8 cellular contexts compared by ENCODE assay signal in the genomic region with DNA sequence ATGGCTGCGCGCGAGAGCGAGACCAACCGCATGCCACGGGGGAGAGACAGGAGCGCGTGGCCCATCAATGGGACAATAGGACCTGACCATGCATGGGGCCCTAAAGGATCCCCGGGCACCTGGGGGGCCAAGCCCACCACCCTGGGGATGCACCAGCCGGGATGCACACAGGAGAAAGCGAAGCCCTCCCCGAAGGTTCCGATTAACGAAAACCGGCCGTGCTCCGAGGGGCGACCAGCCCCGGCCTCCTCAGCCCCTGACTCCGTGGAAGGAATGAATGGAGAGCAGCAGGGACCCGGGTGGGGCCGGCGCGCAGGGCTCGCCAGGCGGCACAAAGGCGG. TPM values are rescaled to one million over a fixed set of nuclear protein-coding genes. Genes with fewer than 3 reads are reported as not detected.
DNase-seq lines count a peak whose midpoint lies in the region; ATAC-seq, FAIRE-seq and TF ChIP-seq lines count a peak whose summit lies in the region.

No MANE protein-coding gene starts in this region.

- peaks cover 11 to 31% of the 10 kb centered on the region in 2 donors for H3K4me1 Mint-ChIP-seq in stimulated activated naive B cell treated with anti-CD40 and anti-IgM and Interleukin-4, amounts not matched to agents 10 μg/mL and 1 μg/mL and 100 μg/mL, for 72 hours

- H3K4me2 ChIP-seq in DOHH2 (ENCODE audit: low read length) (peak overlapping the region; percentile 85), Loucy (ENCODE audit: low read depth, low read length, poor library complexity, severe bottlenecking) (peak overlapping the region; percentile 85), HepG2 (ENCODE audit: low read depth, low read length) (peak overlapping the region; percentile 96)

- H3K9ac ChIP-seq in Loucy (ENCODE audit: low read depth, low read length, poor library complexity, severe bottlenecking) (peak overlapping the region; percentile 96), HepG2 (ENCODE audit: insufficient read depth, low read depth, low read length) (peak overlapping the region; percentile 92)

- peaks cover 10% of the 10 kb centered on the region for H4K20me1 ChIP-seq in DOHH2 (ENCODE audit: control insufficient read depth, insufficient read depth, low read depth, low read length)
- peaks cover 47% of the 10 kb centered on the region for H4K20me1 ChIP-seq in Loucy (ENCODE audit: insufficient read depth, low read length, poor library complexity, severe bottlenecking)
- H4K20me1 ChIP-seq in HepG2 (ENCODE audit: insufficient read depth, low read length): no peaks in the 10 kb centered on the region; the same call in 1 of the 2 replicates

- H3K27ac Mint-ChIP-seq in stimulated activated naive B cell treated with anti-CD40 and anti-IgM and Interleukin-4, amounts not matched to agents 10 μg/mL and 1 μg/mL and 100 μg/mL, for 72 hours: peak overlapping the region; percentile 93

- CTCF ChIA-PET in HepG2 (lab: Yijun Ruan, JAX; ENCODE audit: low intra/inter-chr PET ratio, low total read pairs): no interaction called here

- H3K79me2 ChIP-seq in DOHH2 (ENCODE audit: control insufficient read depth, low read length): peaks cover 57% of the 10 kb centered on the region
- H3K79me2 ChIP-seq in Loucy (ENCODE audit: insufficient read depth, low read length): peaks cover 55% of the 10 kb centered on the region
- peaks cover 51% of the 10 kb centered on the region for H3K79me2 ChIP-seq in HepG2 (ENCODE audit: insufficient read depth, low read length)

- in situ Hi-C loops in astrocyte of the spinal cord (cut with HindIII; ENCODE audit: low sequenced_read_pairs) (no loop called here), HepG2 (cut with HindIII; ENCODE audit: extremely low pct_ligation_motif_present, low pct_unique_long_range_greater_than_20kb) (no loop called here)

- H3K4me3 ChIP-seq in DOHH2 (ENCODE audit: low read length): peak overlapping the region; percentile 94
- peak overlapping the region; percentile 92 for H3K4me3 ChIP-seq in Loucy (ENCODE audit: low read length, poor library complexity, severe bottlenecking)
- H3K4me3 ChIP-seq in astrocyte of the spinal cord (ENCODE audit: low read depth, low read length): peak overlapping the region; percentile 88
- peak overlapping the region; percentile 85 to 99 (median 95) for H3K4me3 ChIP-seq in HepG2 (replicated peaks in 1 of 3; ENCODE audit: insufficient read depth in 1 of 3, low read depth in 2 of 3, low read length in 3 of 3)

- peak; percentile 1 for ATAC-seq in GM21423 (IDR thresholded peaks at IDR 0.05; ENCODE audit: unreplicated experiment)
- peak; percentile 5 for ATAC-seq in HepG2
- peak; percentile 4 to 5 for ATAC-seq in stimulated activated naive B cell treated with anti-CD40 and anti-IgM and Interleukin-4, amounts not matched to agents 10 μg/mL and 1 μg/mL and 100 μg/mL, for 72 hours (replicated peaks)
- ATAC-seq in HG03196 (IDR thresholded peaks at IDR 0.05; ENCODE audit: unreplicated experiment): no peak

- peaks cover 11% of the 10 kb centered on the region for H3F3A ChIP-seq in DOHH2 (ENCODE audit: control insufficient read depth, insufficient read depth)
- no peaks in the 10 kb centered on the region for H3F3A ChIP-seq in Loucy (ENCODE audit: low read depth)

- BruUV-seq in HepG2 (replicated peaks; lab: Mats Ljungman, UMichigan): no TSS peak

- POLR2A ChIA-PET in HepG2 (lab: Yijun Ruan, JAX): interaction anchor here (1.4 to 2.6 kb wide), 7 partner anchors 9 to 116 kb away, joined by 3 to 23 read pairs (median 10); partner anchors contain the start of genes ARMC7, NT5C and SUMO2

- no peak for FAIRE-seq in HepG2 (lab: Jason Lieb, UNC)

- H3K27ac ChIP-seq in DOHH2 (ENCODE audit: low read depth, low read length) (peak overlapping the region; percentile 46), HepG2 (ENCODE audit: extremely low read length, insufficient read depth, low read length) (peak overlapping the region; percentile 76)

- intact Hi-C loops in HepG2 (cut with micrococcal nuclease; ENCODE audit: unreplicated experiment): loop anchor here (5.0 kb wide), 1 partner anchor 48 kb away; no protein-coding TSS in a partner anchor

- TF ChIP-seq RAD21 in HepG2 (CRISPR knock-in tag; IDR thresholded peaks at IDR 0.05): no peak

- TF ChIP-seq POLR2A in HepG2 (IDR thresholded peaks at IDR 0.05; ENCODE audit: insufficient read depth in 1 of 2, low read depth in 2 of 2, low read length in 2 of 2): no peak

- DNase-seq in astrocyte of the spinal cord (ENCODE audit: low read depth, low spot score) (no peak), HepG2 (ENCODE audit: low spot score) (no peak), hepatic stellate cell (ENCODE audit: low spot score) (no peak)
- DNase-seq in stimulated activated naive B cell treated with anti-CD40 and anti-IgM and Interleukin-4, amounts not matched to agents 10 μg/mL and 1 μg/mL and 100 μg/mL, for 72 hours: no peak

- H3K9me3 ChIP-seq in DOHH2 (ENCODE audit: control insufficient read depth, insufficient read depth, low read length): no peaks in the 10 kb centered on the region
- no peaks in the 10 kb centered on the region for H3K9me3 ChIP-seq in Loucy (ENCODE audit: insufficient read depth, low read depth, low read length)
- no peaks in the 10 kb centered on the region for H3K9me3 ChIP-seq in HepG2 (ENCODE audit: low read length)

- no peaks in the 10 kb centered on the region for H3K9me3 Mint-ChIP-seq in stimulated activated naive B cell treated with anti-CD40 and anti-IgM and Interleukin-4, amounts not matched to agents 10 μg/mL and 1 μg/mL and 100 μg/mL, for 72 hours

- H3K4me1 ChIP-seq in DOHH2 (ENCODE audit: control insufficient read depth, low read length) (peaks cover 26% of the 10 kb centered on the region), Loucy (ENCODE audit: insufficient read depth, low read length, poor library complexity, severe bottlenecking) (peaks cover 33% of the 10 kb centered on the region), HepG2 (ENCODE audit: insufficient read depth, low read length) (peaks cover 54% of the 10 kb centered on the region)

- H3K36me3 Mint-ChIP-seq in stimulated activated naive B cell treated with anti-CD40 and anti-IgM and Interleukin-4, amounts not matched to agents 10 μg/mL and 1 μg/mL and 100 μg/mL, for 72 hours: peaks cover 4 to 17% of the 10 kb centered on the region in 2 donors

- TF ChIP-seq CTCF in DOHH2 (IDR thresholded peaks at IDR 0.05; ENCODE audit: low read depth, low read length, poor library complexity, severe bottlenecking): no peak
- no peak for TF ChIP-seq CTCF in Loucy (conservative IDR thresholded peaks at IDR 0.05; ENCODE audit: low read length)
- TF ChIP-seq CTCF in astrocyte of the spinal cord (IDR thresholded peaks at IDR 0.05; ENCODE audit: low read depth, low read length): no peak
- TF ChIP-seq CTCF in HepG2 (CRISPR knock-in tag; IDR thresholded peaks at IDR 0.05): no peak

- H3K4me3 Mint-ChIP-seq in stimulated activated naive B cell treated with anti-CD40 and anti-IgM and Interleukin-4, amounts not matched to agents 10 μg/mL and 1 μg/mL and 100 μg/mL, for 72 hours: peak overlapping the region; percentile 92 to 95

- H3K9me2 ChIP-seq in DOHH2 (replicated peaks; ENCODE audit: control insufficient read depth, low read length) (no peaks in the 10 kb centered on the region), Loucy (replicated peaks; ENCODE audit: low read depth, low read length) (no peaks in the 10 kb centered on the region)

- TF ChIP-seq EP300 in HepG2 (IDR thresholded peaks at IDR 0.05; ENCODE audit: low read depth in 2 of 2, low read length in 2 of 2) (no peak), HepG2 (CRISPR knock-in tag; IDR thresholded peaks at IDR 0.05; ENCODE audit: borderline replicate concordance) (no peak)

- H2AFZ ChIP-seq in Loucy (ENCODE audit: low read length) (no peak overlapping the region), HepG2 (ENCODE audit: low read length) (no peak overlapping the region)

- H3K36me3 ChIP-seq in DOHH2 (ENCODE audit: control insufficient read depth, low read length): peaks cover 38% of the 10 kb centered on the region
- H3K36me3 ChIP-seq in Loucy (ENCODE audit: insufficient read depth, low read length): peaks cover 2% of the 10 kb centered on the region; the same call in 1 of the 2 replicates
- H3K36me3 ChIP-seq in HepG2 (replicated peaks in 1 of 2; ENCODE audit: control insufficient read depth in 1 of 2, insufficient read depth in 2 of 2, low read length in 2 of 2): peaks cover 0 to under 1% of the 10 kb centered on the region in 2 experiments; a peak in 2 of 5 replicates

- no peaks in the 10 kb centered on the region for H3K27me3 Mint-ChIP-seq in stimulated activated naive B cell treated with anti-CD40 and anti-IgM and Interleukin-4, amounts not matched to agents 10 μg/mL and 1 μg/mL and 100 μg/mL, for 72 hours

- H3K27me3 ChIP-seq in DOHH2 (ENCODE audit: control insufficient read depth, low read length) (no peaks in the 10 kb centered on the region), Loucy (ENCODE audit: insufficient read depth, low read length, poor library complexity, severe bottlenecking) (no peaks in the 10 kb centered on the region), HepG2 (ENCODE audit: control insufficient read depth in 1 of 2, insufficient read depth in 2 of 2, low read length in 2 of 2) (no peaks in the 10 kb centered on the region; a peak in 1 of 5 replicates)

- 3% methylated on average over 5 of the region's 27 CpGs for WGBS in HepG2 (ENCODE audit: low lambda C conversion rate)

RNA-seq across cellular contexts. Expression of gene JPT1, which starts 0.5 kb away (rescaled TPM):
- total RNA-seq in HepG2 (2016; rRNA removed; fragmentation: Illumina TruSeq; extraction: Trizol): 237 and 256 TPM in 2 replicates
- total RNA-seq in HepG2 (2016; cell fraction: cytosol; rRNA removed; fragmentation: Illumina TruSeq; extraction: Trizol; ENCODE audit: low read depth): 86.3 and 92.6 TPM in 2 replicates
- 209 and 270 TPM in 2 replicates for total RNA-seq in HepG2 (2016; cell fraction: insoluble cytoplasmic fraction; rRNA removed; fragmentation: Illumina TruSeq; extraction: Trizol)
- total RNA-seq in HepG2 (2016; cell fraction: membrane; rRNA removed; fragmentation: Illumina TruSeq; extraction: Trizol): 67.0 and 88.4 TPM in 2 replicates
- total RNA-seq in HepG2 (2016; cell fraction: nucleus; rRNA removed; fragmentation: Illumina TruSeq; extraction: Trizol): 98.2 and 106 TPM in 2 replicates
- 32.1 and 43.3 TPM in 2 replicates for polyA plus RNA-seq in HepG2 (2011; rRNA removed)
- polyA plus RNA-seq in HepG2 (2011; cell fraction: cytosol; rRNA removed): 92.3 and 100 TPM in 2 replicates
- polyA plus RNA-seq in HepG2 (2011; cell fraction: nucleus; rRNA removed): 38.5 and 41.1 TPM in 2 replicates
- 103 and 127 TPM in 2 replicates for polyA plus RNA-seq in HepG2 (2012)
- polyA plus RNA-seq in HepG2 (2016; cell fraction: cytosol; fragmentation: Illumina TruSeq; extraction: Trizol; ENCODE audit: low read depth): 83.0 and 101 TPM in 2 replicates
- 221 and 271 TPM in 2 replicates for polyA plus RNA-seq in HepG2 (2016; cell fraction: insoluble cytoplasmic fraction; fragmentation: Illumina TruSeq; extraction: Trizol; ENCODE audit: low read depth)
- polyA plus RNA-seq in HepG2 (2016; cell fraction: membrane; fragmentation: Illumina TruSeq; extraction: Trizol; ENCODE audit: low read depth): 58.3 and 84.5 TPM in 2 replicates
- 169 and 181 TPM in 2 replicates for polyA plus RNA-seq in HepG2 (2016; cell fraction: nucleus; fragmentation: Illumina TruSeq; extraction: Trizol; ENCODE audit: insufficient read depth, low read depth)
- 28.4 and 46.4 TPM in 2 replicates for polyA minus RNA-seq in HepG2 (2011; rRNA and poly(A)+ RNA removed; ENCODE audit: low replicate concordance)
- 50.6 and 65.7 TPM in 2 replicates for polyA minus RNA-seq in HepG2 (2011; cell fraction: cytosol; rRNA and poly(A)+ RNA removed)
- 30.4 and 32.2 TPM in 2 replicates for polyA minus RNA-seq in HepG2 (2011; cell fraction: nucleus; rRNA and poly(A)+ RNA removed)

RNA-seq across cellular contexts. Expression of gene NT5C, which starts 22.3 kb away (rescaled TPM):
- 31.4 and 48.6 TPM in 2 replicates for total RNA-seq in HepG2 (2016; rRNA removed; fragmentation: Illumina TruSeq; extraction: Trizol)
- 21.9 and 22.5 TPM in 2 replicates for total RNA-seq in HepG2 (2016; cell fraction: cytosol; rRNA removed; fragmentation: Illumina TruSeq; extraction: Trizol; ENCODE audit: low read depth)
- 34.5 and 55.6 TPM in 2 replicates for total RNA-seq in HepG2 (2016; cell fraction: insoluble cytoplasmic fraction; rRNA removed; fragmentation: Illumina TruSeq; extraction: Trizol)
- 26.2 and 30.0 TPM in 2 replicates for total RNA-seq in HepG2 (2016; cell fraction: membrane; rRNA removed; fragmentation: Illumina TruSeq; extraction: Trizol)
- 41.8 and 49.7 TPM in 2 replicates for total RNA-seq in HepG2 (2016; cell fraction: nucleus; rRNA removed; fragmentation: Illumina TruSeq; extraction: Trizol)
- 42.8 and 42.9 TPM in 2 replicates for polyA plus RNA-seq in HepG2 (2011; rRNA removed)
- 24.5 and 47.2 TPM in 2 replicates for polyA plus RNA-seq in HepG2 (2011; cell fraction: cytosol; rRNA removed)
- polyA plus RNA-seq in HepG2 (2011; cell fraction: nucleus; rRNA removed): 143 and 153 TPM in 2 replicates
- 22.5 and 24.0 TPM in 2 replicates for polyA plus RNA-seq in HepG2 (2012)
- 20.3 and 23.1 TPM in 2 replicates for polyA plus RNA-seq in HepG2 (2016; cell fraction: cytosol; fragmentation: Illumina TruSeq; extraction: Trizol; ENCODE audit: low read depth)
- 30.7 and 32.5 TPM in 2 replicates for polyA plus RNA-seq in HepG2 (2016; cell fraction: insoluble cytoplasmic fraction; fragmentation: Illumina TruSeq; extraction: Trizol; ENCODE audit: low read depth)
- polyA plus RNA-seq in HepG2 (2016; cell fraction: membrane; fragmentation: Illumina TruSeq; extraction: Trizol; ENCODE audit: low read depth): 20.1 and 23.2 TPM in 2 replicates
- 95.9 and 100 TPM in 2 replicates for polyA plus RNA-seq in HepG2 (2016; cell fraction: nucleus; fragmentation: Illumina TruSeq; extraction: Trizol; ENCODE audit: insufficient read depth, low read depth)
- polyA minus RNA-seq in HepG2 (2011; rRNA and poly(A)+ RNA removed; ENCODE audit: low replicate concordance): 14.0 and 27.7 TPM in 2 replicates
- polyA minus RNA-seq in HepG2 (2011; cell fraction: cytosol; rRNA and poly(A)+ RNA removed): 5.2 and 5.9 TPM in 2 replicates
- polyA minus RNA-seq in HepG2 (2011; cell fraction: nucleus; rRNA and poly(A)+ RNA removed): 21.5 and 23.6 TPM in 2 replicates

RNA-seq across cellular contexts. Expression of gene SUMO2, which starts 28.9 kb away (rescaled TPM):
- 553 and 842 TPM in 2 replicates for total RNA-seq in HepG2 (2016; rRNA removed; fragmentation: Illumina TruSeq; extraction: Trizol)
- total RNA-seq in HepG2 (2016; cell fraction: cytosol; rRNA removed; fragmentation: Illumina TruSeq; extraction: Trizol; ENCODE audit: low read depth): 162 and 178 TPM in 2 replicates
- 553 and 885 TPM in 2 replicates for total RNA-seq in HepG2 (2016; cell fraction: insoluble cytoplasmic fraction; rRNA removed; fragmentation: Illumina TruSeq; extraction: Trizol)
- total RNA-seq in HepG2 (2016; cell fraction: membrane; rRNA removed; fragmentation: Illumina TruSeq; extraction: Trizol): 469 and 483 TPM in 2 replicates
- total RNA-seq in HepG2 (2016; cell fraction: nucleus; rRNA removed; fragmentation: Illumina TruSeq; extraction: Trizol): 195 and 213 TPM in 2 replicates
- polyA plus RNA-seq in HepG2 (2011; rRNA removed): 252 and 337 TPM in 2 replicates
- polyA plus RNA-seq in HepG2 (2011; cell fraction: cytosol; rRNA removed): 69.8 and 103 TPM in 2 replicates
- 25.8 and 30.1 TPM in 2 replicates for polyA plus RNA-seq in HepG2 (2011; cell fraction: nucleus; rRNA removed)
- 289 and 643 TPM in 2 replicates for polyA plus RNA-seq in HepG2 (2012)
- polyA plus RNA-seq in HepG2 (2016; cell fraction: cytosol; fragmentation: Illumina TruSeq; extraction: Trizol; ENCODE audit: low read depth): 377 and 391 TPM in 2 replicates
- 1,249 and 1,398 TPM in 2 replicates for polyA plus RNA-seq in HepG2 (2016; cell fraction: insoluble cytoplasmic fraction; fragmentation: Illumina TruSeq; extraction: Trizol; ENCODE audit: low read depth)
- 612 and 621 TPM in 2 replicates for polyA plus RNA-seq in HepG2 (2016; cell fraction: membrane; fragmentation: Illumina TruSeq; extraction: Trizol; ENCODE audit: low read depth)
- polyA plus RNA-seq in HepG2 (2016; cell fraction: nucleus; fragmentation: Illumina TruSeq; extraction: Trizol; ENCODE audit: insufficient read depth, low read depth): 448 and 485 TPM in 2 replicates
- polyA minus RNA-seq in HepG2 (2011; rRNA and poly(A)+ RNA removed; ENCODE audit: low replicate concordance): 78.7 and 95.4 TPM in 2 replicates
- polyA minus RNA-seq in HepG2 (2011; cell fraction: cytosol; rRNA and poly(A)+ RNA removed): 255 and 261 TPM in 2 replicates
- polyA minus RNA-seq in HepG2 (2011; cell fraction: nucleus; rRNA and poly(A)+ RNA removed): 42.5 and 63.9 TPM in 2 replicates

RNA-seq across cellular contexts. Expression of gene ARMC7, which starts 44.1 kb away (rescaled TPM):
- total RNA-seq in HepG2 (2016; rRNA removed; fragmentation: Illumina TruSeq; extraction: Trizol): 4.2 and 4.4 TPM in 2 replicates
- 1.8 TPM in 2 replicates for total RNA-seq in HepG2 (2016; cell fraction: cytosol; rRNA removed; fragmentation: Illumina TruSeq; extraction: Trizol; ENCODE audit: low read depth)
- total RNA-seq in HepG2 (2016; cell fraction: insoluble cytoplasmic fraction; rRNA removed; fragmentation: Illumina TruSeq; extraction: Trizol): 4.1 and 4.5 TPM in 2 replicates
- total RNA-seq in HepG2 (2016; cell fraction: membrane; rRNA removed; fragmentation: Illumina TruSeq; extraction: Trizol): 3.8 and 4.0 TPM in 2 replicates
- total RNA-seq in HepG2 (2016; cell fraction: nucleus; rRNA removed; fragmentation: Illumina TruSeq; extraction: Trizol): 3.8 and 3.9 TPM in 2 replicates
- 3.9 and 5.1 TPM in 2 replicates for polyA plus RNA-seq in HepG2 (2011; rRNA removed)
- 4.8 TPM in 2 replicates for polyA plus RNA-seq in HepG2 (2011; cell fraction: cytosol; rRNA removed)
- polyA plus RNA-seq in HepG2 (2011; cell fraction: nucleus; rRNA removed): 6.2 and 6.9 TPM in 2 replicates
- 6.6 and 10.2 TPM in 2 replicates for polyA plus RNA-seq in HepG2 (2012)
- 2.1 and 2.2 TPM in 2 replicates for polyA plus RNA-seq in HepG2 (2016; cell fraction: cytosol; fragmentation: Illumina TruSeq; extraction: Trizol; ENCODE audit: low read depth)
- 8.6 and 11.0 TPM in 2 replicates for polyA plus RNA-seq in HepG2 (2016; cell fraction: insoluble cytoplasmic fraction; fragmentation: Illumina TruSeq; extraction: Trizol; ENCODE audit: low read depth)
- 4.0 and 4.8 TPM in 2 replicates for polyA plus RNA-seq in HepG2 (2016; cell fraction: membrane; fragmentation: Illumina TruSeq; extraction: Trizol; ENCODE audit: low read depth)
- 7.7 and 8.7 TPM in 2 replicates for polyA plus RNA-seq in HepG2 (2016; cell fraction: nucleus; fragmentation: Illumina TruSeq; extraction: Trizol; ENCODE audit: insufficient read depth, low read depth)
- polyA minus RNA-seq in HepG2 (2011; rRNA and poly(A)+ RNA removed; ENCODE audit: low replicate concordance): 9.1 and 17.2 TPM in 2 replicates
- 4.5 and 4.6 TPM in 2 replicates for polyA minus RNA-seq in HepG2 (2011; cell fraction: cytosol; rRNA and poly(A)+ RNA removed)
- 7.9 and 8.1 TPM in 2 replicates for polyA minus RNA-seq in HepG2 (2011; cell fraction: nucleus; rRNA and poly(A)+ RNA removed)

RNA-seq across cellular contexts. Expression of gene NUP85, which starts 51.7 kb away (rescaled TPM):
- total RNA-seq in HepG2 (2016; rRNA removed; fragmentation: Illumina TruSeq; extraction: Trizol): 122 and 124 TPM in 2 replicates
- 32.8 and 35.7 TPM in 2 replicates for total RNA-seq in HepG2 (2016; cell fraction: cytosol; rRNA removed; fragmentation: Illumina TruSeq; extraction: Trizol; ENCODE audit: low read depth)
- total RNA-seq in HepG2 (2016; cell fraction: insoluble cytoplasmic fraction; rRNA removed; fragmentation: Illumina TruSeq; extraction: Trizol): 119 and 122 TPM in 2 replicates
- total RNA-seq in HepG2 (2016; cell fraction: membrane; rRNA removed; fragmentation: Illumina TruSeq; extraction: Trizol): 28.2 and 37.8 TPM in 2 replicates
- 112 and 113 TPM in 2 replicates for total RNA-seq in HepG2 (2016; cell fraction: nucleus; rRNA removed; fragmentation: Illumina TruSeq; extraction: Trizol)
- polyA plus RNA-seq in HepG2 (2011; rRNA removed): 79.4 and 89.1 TPM in 2 replicates
- polyA plus RNA-seq in HepG2 (2011; cell fraction: cytosol; rRNA removed): 64.8 and 78.3 TPM in 2 replicates
- polyA plus RNA-seq in HepG2 (2011; cell fraction: nucleus; rRNA removed): 303 and 416 TPM in 2 replicates
- polyA plus RNA-seq in HepG2 (2012): 34.4 and 62.5 TPM in 2 replicates
- 17.2 and 18.1 TPM in 2 replicates for polyA plus RNA-seq in HepG2 (2016; cell fraction: cytosol; fragmentation: Illumina TruSeq; extraction: Trizol; ENCODE audit: low read depth)
- polyA plus RNA-seq in HepG2 (2016; cell fraction: insoluble cytoplasmic fraction; fragmentation: Illumina TruSeq; extraction: Trizol; ENCODE audit: low read depth): 81.2 and 85.9 TPM in 2 replicates
- 16.9 and 17.7 TPM in 2 replicates for polyA plus RNA-seq in HepG2 (2016; cell fraction: membrane; fragmentation: Illumina TruSeq; extraction: Trizol; ENCODE audit: low read depth)
- polyA plus RNA-seq in HepG2 (2016; cell fraction: nucleus; fragmentation: Illumina TruSeq; extraction: Trizol; ENCODE audit: insufficient read depth, low read depth): 226 and 250 TPM in 2 replicates
- polyA minus RNA-seq in HepG2 (2011; rRNA and poly(A)+ RNA removed; ENCODE audit: low replicate concordance): 91.6 and 267 TPM in 2 replicates
- polyA minus RNA-seq in HepG2 (2011; cell fraction: cytosol; rRNA and poly(A)+ RNA removed): 23.6 and 24.5 TPM in 2 replicates
- 69.2 and 70.3 TPM in 2 replicates for polyA minus RNA-seq in HepG2 (2011; cell fraction: nucleus; rRNA and poly(A)+ RNA removed)
